8 cellular contexts compared by ENCODE assay signal in genomic region chr19:21020298-21021227, GRCh38. TPM values are rescaled to one million over a fixed set of nuclear protein-coding genes. Genes with fewer than 3 reads are reported as not detected.
DNase-seq lines count a peak whose midpoint lies in the region; ATAC-seq, FAIRE-seq and TF ChIP-seq lines count a peak whose summit lies in the region.

ZNF430 (plus strand) TSS chr19:21020657; CDS start chr19:21020801, 144 bp downstream.

- TF ChIP-seq CTCF in A673 (conservative IDR thresholded peaks at IDR 0.05; ENCODE audit: low read depth, low read length) (no peak), VCaP (conservative IDR thresholded peaks at IDR 0.05) (no peak), breast epithelium (IDR thresholded peaks at IDR 0.05) (no peak)

- H3K27ac ChIP-seq in A673 (ENCODE audit: low read depth, low read length, poor library complexity, severe bottlenecking) (peak within 1 kb of the TSS; percentile 84), VCaP (peak within 1 kb of the TSS; percentile 63), breast epithelium (peak within 1 kb of the TSS; percentile 91 to 93), small intestine (ENCODE audit: low read depth in 1 of 2, low read length in 1 of 2) (peak within 1 kb of the TSS; percentile 88 to 91)

- 3 to 6% (median 5%) methylated on average over 43 to 44 of the region's 44 CpGs for WGBS in small intestine, 3 donors

- CTCF ChIA-PET in A673 (lab: Charles Lee) = no interaction called here

- no peaks in the 10 kb centered on the region for H3K9me3 ChIP-seq in A673 (ENCODE audit: low read depth, low read length, poor library complexity, severe bottlenecking)
- H3K9me3 ChIP-seq in breast epithelium = no peaks in the 10 kb centered on the region
- no peaks in the 10 kb centered on the region for H3K9me3 ChIP-seq in small intestine (ENCODE audit: control insufficient read depth, low read depth)

- intact Hi-C loops in A673 (cut with micrococcal nuclease; ENCODE audit: unreplicated experiment) = loop anchor here (10.0 kb wide), 1 partner anchor 144 kb away; no protein-coding TSS in a partner anchor
- intact Hi-C loops in breast epithelium (cut with DNase I; ENCODE audit: low total_unique reads) = no loop called here

- peaks cover 29% of the 10 kb centered on the region for H3K36me3 ChIP-seq in A673 (ENCODE audit: insufficient read depth, low read length, poor library complexity, severe bottlenecking)
- no peaks in the 10 kb centered on the region for H3K36me3 ChIP-seq in breast epithelium
- peaks cover 5 to 9% of the 10 kb centered on the region in 2 donors for H3K36me3 ChIP-seq in small intestine (ENCODE audit: control insufficient read depth in 2 of 2, insufficient read depth in 2 of 2, low read length in 2 of 2)

- H3K4me3 ChIP-seq in A673 (ENCODE audit: low read depth, low read length, poor library complexity, severe bottlenecking) (peak within 1 kb of the TSS; percentile 93), breast epithelium (peak within 1 kb of the TSS; percentile 50 to 87 (median 79)), small intestine (ENCODE audit: low read depth in 1 of 2, low read length in 2 of 2) (peak within 1 kb of the TSS; percentile 55 to 89)

- no peak for FAIRE-seq in small intestine (lab: Jason Lieb, UNC)

- H3K27me3 ChIP-seq in A673 (replicated peaks; ENCODE audit: insufficient read depth, low read depth, low read length, poor library complexity) (no peaks in the 10 kb centered on the region), breast epithelium (no peaks in the 10 kb centered on the region), small intestine (ENCODE audit: control insufficient read depth in 2 of 2, insufficient read depth in 2 of 2, low read length in 2 of 2) (no peaks in the 10 kb centered on the region)

- ATAC-seq in GM18868 (IDR thresholded peaks at IDR 0.05; ENCODE audit: unreplicated experiment) (peak; percentile 92), HG03135 (IDR thresholded peaks at IDR 0.05; ENCODE audit: unreplicated experiment) (peak; percentile 97)

- TF ChIP-seq POLR2A in breast epithelium (IDR thresholded peaks at IDR 0.05) = no peak

- DNase-seq in A673 (ENCODE audit: low spot score) (peak; percentile 98), NCI-H2196 treated with DMSO at 0.1 percent for 48 hours (lab: John Stamatoyannopoulos, UW; ENCODE audit: unreplicated experiment) (peak; percentile 88), breast epithelium (ENCODE audit: low spot score in 2 of 2) (peak; percentile 95 to 97), iPS-NIHi11 (ENCODE audit: low spot score) (peak; percentile 88), small intestine (peak; percentile 97)

- BruUV-seq in A673 (replicated peaks; lab: Mats Ljungman, UMichigan) = TSS peak; percentile 50

- POLR2A ChIA-PET in A673 (lab: Charles Lee; ENCODE audit: low non-redundant PET) = no interaction called here

- H3K4me1 ChIP-seq in A673 (ENCODE audit: insufficient read depth, low read length, poor library complexity, severe bottlenecking) = peaks cover 8% of the 10 kb centered on the region
- H3K4me1 ChIP-seq in breast epithelium = no peaks in the 10 kb centered on the region
- peaks cover 0 to 4% of the 10 kb centered on the region in 2 donors for H3K4me1 ChIP-seq in small intestine (ENCODE audit: control insufficient read depth in 2 of 2, insufficient read depth in 1 of 2, low read depth in 1 of 2, low read length in 1 of 2)

RNA-seq across cellular contexts. Expression of gene ZNF430, which starts in this region (rescaled TPM):
- total RNA-seq in A673 (2021) (11.3 and 12.4 TPM in 2 replicates), breast epithelium (10 to 100 TPM in 2 of 3 donors, 1 to 10 TPM in 1; 8.3 to 19.0 (median 10.2) TPM)
- polyA plus RNA-seq in small intestine = 1 to 10 TPM; 1.6 to 2.8 (median 2.7) TPM

Comparison
In these comparisons a context has a peak if more than half of its experiments do, and no peak if none do; other contexts are left out.
1. Peak in every context shown above with its lines: DNase-seq, ATAC-seq, H3K4me3 ChIP-seq and H3K27ac ChIP-seq.